ENCODE assay signal across 1 cellular context in genomic region chr4:95537181-95537580, GRCh38.
TF ChIP-seq lines count a peak whose summit lies in the region.

No MANE protein-coding gene starts in this region.

TF ChIP-seq in WTC11, 78 proteins besides CTCF, POLR2A, EP300 and RAD21:
- TF ChIP-seq PRRX2 (CRISPR knock-in tag; IDR thresholded peaks at IDR 0.05), result no peak
- no peak for TF ChIP-seq ESRRA (CRISPR knock-in tag; IDR thresholded peaks at IDR 0.05; ENCODE audit: borderline replicate concordance)
- no peak for TF ChIP-seq EMX1 (CRISPR knock-in tag; IDR thresholded peaks at IDR 0.05)
- TF ChIP-seq, protein P1, sequence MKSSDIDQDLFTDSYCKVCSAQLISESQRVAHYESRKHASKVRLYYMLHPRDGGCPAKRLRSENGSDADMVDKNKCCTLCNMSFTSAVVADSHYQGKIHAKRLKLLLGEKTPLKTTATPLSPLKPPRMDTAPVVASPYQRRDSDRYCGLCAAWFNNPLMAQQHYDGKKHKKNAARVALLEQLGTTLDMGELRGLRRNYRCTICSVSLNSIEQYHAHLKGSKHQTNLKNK (CRISPR knock-in tag; IDR thresholded peaks at IDR 0.05), result no peak
- no peak for TF ChIP-seq ZNF317 (CRISPR knock-in tag; IDR thresholded peaks at IDR 0.05; ENCODE audit: borderline replicate concordance, low read depth)
- TF ChIP-seq, protein P2, sequence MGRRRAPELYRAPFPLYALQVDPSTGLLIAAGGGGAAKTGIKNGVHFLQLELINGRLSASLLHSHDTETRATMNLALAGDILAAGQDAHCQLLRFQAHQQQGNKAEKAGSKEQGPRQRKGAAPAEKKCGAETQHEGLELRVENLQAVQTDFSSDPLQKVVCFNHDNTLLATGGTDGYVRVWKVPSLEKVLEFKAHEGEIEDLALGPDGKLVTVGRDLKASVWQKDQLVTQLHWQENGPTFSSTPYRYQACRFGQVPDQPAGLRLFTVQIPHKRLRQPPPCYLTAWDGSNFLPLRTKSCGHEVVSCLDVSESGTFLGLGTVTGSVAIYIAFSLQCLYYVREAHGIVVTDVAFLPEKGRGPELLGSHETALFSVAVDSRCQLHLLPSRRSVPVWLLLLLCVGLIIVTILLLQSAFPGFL (CRISPR knock-in tag; IDR thresholded peaks at IDR 0.05; ENCODE audit: borderline replicate concordance), result no peak
- no peak for TF ChIP-seq SOX15 (CRISPR knock-in tag; IDR thresholded peaks at IDR 0.05)
- TF ChIP-seq NFYB (CRISPR knock-in tag; conservative IDR thresholded peaks at IDR 0.05; ENCODE audit: low read depth), result no peak
- TF ChIP-seq RORB (CRISPR knock-in tag; IDR thresholded peaks at IDR 0.05), result no peak
- TF ChIP-seq, protein P3, sequence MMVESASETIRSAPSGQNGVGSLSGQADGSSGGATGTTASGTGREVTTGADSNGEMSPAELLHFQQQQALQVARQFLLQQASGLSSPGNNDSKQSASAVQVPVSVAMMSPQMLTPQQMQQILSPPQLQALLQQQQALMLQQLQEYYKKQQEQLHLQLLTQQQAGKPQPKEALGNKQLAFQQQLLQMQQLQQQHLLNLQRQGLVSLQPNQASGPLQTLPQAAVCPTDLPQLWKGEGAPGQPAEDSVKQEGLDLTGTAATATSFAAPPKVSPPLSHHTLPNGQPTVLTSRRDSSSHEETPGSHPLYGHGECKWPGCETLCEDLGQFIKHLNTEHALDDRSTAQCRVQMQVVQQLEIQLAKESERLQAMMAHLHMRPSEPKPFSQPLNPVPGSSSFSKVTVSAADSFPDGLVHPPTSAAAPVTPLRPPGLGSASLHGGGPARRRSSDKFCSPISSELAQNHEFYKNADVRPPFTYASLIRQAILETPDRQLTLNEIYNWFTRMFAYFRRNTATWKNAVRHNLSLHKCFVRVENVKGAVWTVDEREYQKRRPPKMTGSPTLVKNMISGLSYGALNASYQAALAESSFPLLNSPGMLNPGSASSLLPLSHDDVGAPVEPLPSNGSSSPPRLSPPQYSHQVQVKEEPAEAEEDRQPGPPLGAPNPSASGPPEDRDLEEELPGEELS (CRISPR knock-in tag; IDR thresholded peaks at IDR 0.05), result no peak
- TF ChIP-seq E2F1 (CRISPR knock-in tag; IDR thresholded peaks at IDR 0.05), result no peak
- no peak for TF ChIP-seq CREM (CRISPR knock-in tag; IDR thresholded peaks at IDR 0.05)
